Comparison of ENCODE assay signal across 22 cellular contexts in the genomic region with DNA sequence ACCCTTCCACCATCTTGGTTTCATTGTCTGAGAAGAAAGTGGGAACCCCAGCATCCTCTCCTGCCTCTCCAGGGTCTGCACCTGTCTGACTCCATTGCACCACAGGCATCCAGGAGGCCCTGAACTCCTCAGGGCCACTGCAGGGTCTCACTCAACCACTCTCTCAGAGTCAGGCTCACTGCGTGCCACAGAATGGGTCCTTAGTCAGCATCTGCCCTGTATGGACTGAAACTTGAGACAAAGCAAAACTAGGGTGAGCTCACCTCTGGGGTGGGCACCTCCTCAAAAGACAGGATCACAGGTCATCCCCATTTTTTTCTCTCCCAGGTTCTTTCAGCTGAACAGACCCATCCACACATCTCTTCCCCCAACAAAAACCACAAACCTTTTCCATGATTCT.
"Had no signal": no experiment of that assay in that cellular context is flagged by ENCODE, and none has a peak within 500 bp of the region (broad histone marks: within the 10 kb centered on the region; RNA-seq: fewer than 3 reads in every experiment).

No MANE protein-coding gene starts in this region.

- H3K27ac ChIP-seq: body of pancreas, cardiac muscle cell, epithelial cell of prostate, gastroesophageal sphincter, sigmoid colon, testis had no signal

- H3K4me3 ChIP-seq: body of pancreas, cardiac muscle cell, gastroesophageal sphincter, mucosa of descending colon, sigmoid colon, smooth muscle cell, testis had no signal

- H3K9me3 Mint-ChIP-seq: activated naive CD4-positive, alpha-beta T cell treated with anti-CD3 and anti-CD28 coated beads, Interleukin-2, amount 10 ng/mL, durations not matched to agents 7 days and 5 days had no signal

- FAIRE-seq: islet of Langerhans had no signal

- H3K27me3 Mint-ChIP-seq: activated CD4-positive, alpha-beta memory T cell treated with anti-CD3 and anti-CD28 coated beads, Interleukin-2, amount 10 ng/mL, durations not matched to agents 7 days and 5 days; progenitor cell of endocrine pancreas had no signal

- H3K4me3 Mint-ChIP-seq: activated CD4-positive, alpha-beta memory T cell treated with anti-CD3 and anti-CD28 coated beads, Interleukin-2, amount 10 ng/mL, durations not matched to agents 7 days and 5 days; activated naive CD4-positive, alpha-beta T cell treated with anti-CD3 and anti-CD28 coated beads, Interleukin-2, amount 10 ng/mL, durations not matched to agents 7 days and 5 days; activated T-cell treated with anti-CD3 and anti-CD28 coated beads, Interleukin-2, amount 50 U/mL, for 72 hours; neural crest cell had no signal

- ATAC-seq: activated T-cell treated with anti-CD3 and anti-CD28 coated beads, Interleukin-2, amount 50 U/mL, for 72 hours; body of pancreas; gastroesophageal sphincter; left cardiac atrium; mucosa of descending colon had no signal

- H3K9me3 ChIP-seq: body of pancreas, mucosa of descending colon, sigmoid colon, testis had no signal

- H3K4me1 Mint-ChIP-seq: activated naive CD4-positive, alpha-beta T cell treated with anti-CD3 and anti-CD28 coated beads, Interleukin-2, amount 10 ng/mL, durations not matched to agents 7 days and 5 days had no signal

- DNase-seq: activated CD4-positive, alpha-beta memory T cell treated with anti-CD3 and anti-CD28 coated beads, Interleukin-2, amount 10 ng/mL, durations not matched to agents 7 days and 5 days; activated CD4-positive, alpha-beta T cell treated with anti-CD3 and anti-CD28 coated beads for 4 hours; activated CD4-positive, CD25-positive, alpha-beta regulatory T cell; activated effector memory CD4-positive, alpha-beta T cell treated with Interleukin-2 at 50 U/mL for 16 hours; activated naive CD4-positive, alpha-beta T cell treated with anti-CD3 and anti-CD28 coated beads, Interleukin-2, amount 10 ng/mL, durations not matched to agents 7 days and 5 days; activated T-cell treated with anti-CD3 and anti-CD28 coated beads, Interleukin-2, amount 50 U/mL, for 72 hours; body of pancreas; cortex of kidney; left cardiac atrium; mesendoderm; mucosa of descending colon; sigmoid colon; stimulated activated CD4-positive, alpha-beta T cell treated with anti-CD3 and anti-CD28 coated beads, Interleukin-15, amount 100 ng/mL, for 24 hours; stimulated activated naive CD4-positive, alpha-beta T cell; testis had no signal

- H3K27me3 ChIP-seq: body of pancreas, cardiac muscle cell, gastroesophageal sphincter, sigmoid colon, testis had no signal

- H3K27ac Mint-ChIP-seq: activated CD4-positive, alpha-beta memory T cell treated with anti-CD3 and anti-CD28 coated beads, Interleukin-2, amount 10 ng/mL, durations not matched to agents 7 days and 5 days; activated naive CD4-positive, alpha-beta T cell treated with anti-CD3 and anti-CD28 coated beads, Interleukin-2, amount 10 ng/mL, durations not matched to agents 7 days and 5 days; activated T-cell treated with anti-CD3 and anti-CD28 coated beads, Interleukin-2, amount 50 U/mL, for 72 hours; progenitor cell of endocrine pancreas had no signal

- H3K36me3 ChIP-seq: cardiac muscle cell, gastroesophageal sphincter, sigmoid colon had no signal

- H3K4me2 ChIP-seq: smooth muscle cell had no signal

- H3K36me3 Mint-ChIP-seq: activated naive CD4-positive, alpha-beta T cell treated with anti-CD3 and anti-CD28 coated beads, Interleukin-2, amount 10 ng/mL, durations not matched to agents 7 days and 5 days had no signal
